ENCODE assay signal across 29 cellular contexts in genomic region chr4:144748814-144749555, GRCh38.
"Had no signal": no experiment of that assay in that cellular context is flagged by ENCODE, and none has a peak within 500 bp of the region (broad histone marks: within the 10 kb centered on the region; RNA-seq: fewer than 3 reads in every experiment).

No MANE protein-coding gene starts in this region.

- FAIRE-seq: K562 had no signal

- H3K4me3 Mint-ChIP-seq: activated CD8-positive, alpha-beta T cell treated with anti-CD3 and anti-CD28 coated beads for 36 hours; activated naive CD8-positive, alpha-beta T cell treated with anti-CD3 and anti-CD28 coated beads for 36 hours; activated T-cell treated with anti-CD3 and anti-CD28 coated beads, Interleukin-2, amount 50 U/mL, for 72 hours; activated T-helper 17 cell treated with anti-CD3 and anti-CD28 coated beads, Interleukin-2, amount 50 U/mL, for 72 hours; T-cell had no signal

- H3K4me3 ChIP-seq: K562, Peyer's patch had no signal

- H3K27ac Mint-ChIP-seq: activated CD8-positive, alpha-beta T cell treated with anti-CD3 and anti-CD28 coated beads for 36 hours; activated naive CD8-positive, alpha-beta T cell treated with anti-CD3 and anti-CD28 coated beads for 36 hours; activated T-cell treated with anti-CD3 and anti-CD28 coated beads, Interleukin-2, amount 50 U/mL, for 72 hours; activated T-helper 17 cell treated with anti-CD3 and anti-CD28 coated beads, Interleukin-2, amount 50 U/mL, for 72 hours; T-cell had no signal

- H3K9me3 Mint-ChIP-seq: activated CD8-positive, alpha-beta T cell treated with anti-CD3 and anti-CD28 coated beads for 36 hours; activated naive CD8-positive, alpha-beta T cell treated with anti-CD3 and anti-CD28 coated beads for 36 hours had no signal

- H3K4me1 Mint-ChIP-seq: activated naive CD8-positive, alpha-beta T cell treated with anti-CD3 and anti-CD28 coated beads for 36 hours; activated T-helper 17 cell treated with anti-CD3 and anti-CD28 coated beads, Interleukin-2, amount 50 U/mL, for 72 hours; T-cell had no signal

- DNase-seq: activated CD4-positive, alpha-beta T cell treated with anti-CD3 and anti-CD28 coated beads for 1 hour; activated CD4-positive, alpha-beta T cell treated with anti-CD3 and anti-CD28 coated beads for 48 hours; activated CD4-positive, alpha-beta T cell treated with anti-CD3 and anti-CD28 coated beads, Interleukin-2, amount 50 U/mL, for 4 hours; activated CD4-positive, CD25-positive, alpha-beta regulatory T cell; activated CD8-positive, alpha-beta T cell treated with anti-CD3 and anti-CD28 coated beads for 36 hours; activated effector memory CD4-positive, alpha-beta T cell treated with anti-CD3 and anti-CD28 coated beads, Interleukin-2, amount 50 U/mL, for 16 hours; activated naive CD4-positive, alpha-beta T cell; activated naive CD4-positive, alpha-beta T cell treated with anti-CD3 and anti-CD28 coated beads, Interleukin-2, amount 50 U/mL, for 16 hours; activated naive CD8-positive, alpha-beta T cell treated with anti-CD3 and anti-CD28 coated beads for 36 hours; activated T-cell treated with anti-CD3 and anti-CD28 coated beads, Interleukin-2, amount 50 U/mL, for 1 hour; activated T-cell treated with anti-CD3 and anti-CD28 coated beads, Interleukin-2, amount 50 U/mL, for 72 hours; NCI-H1092 treated with DMSO at 0.1 percent for 48 hours; NCI-H1417 treated with DMSO at 0.1 percent for 48 hours; NCI-H187 treated with DMSO at 0.1 percent for 48 hours; NCI-H2081; NCI-H510A; NCI-H526; NCI-H748 treated with DMSO at 0.1 percent for 48 hours; NK-92 treated with Interleukin-12 subunit alpha and Interleukin-12 subunit beta, amount 100 ng/mL, for 24 hours; PC-3; Peyer's patch; RPMI8226; SIG-M5; T-cell; T-helper 2 cell; T1000; WERI-Rb-1 had no signal

- H3K27me3 Mint-ChIP-seq: activated CD8-positive, alpha-beta T cell treated with anti-CD3 and anti-CD28 coated beads for 36 hours; activated naive CD8-positive, alpha-beta T cell treated with anti-CD3 and anti-CD28 coated beads for 36 hours; T-cell had no signal

- H3K36me3 Mint-ChIP-seq: activated naive CD8-positive, alpha-beta T cell treated with anti-CD3 and anti-CD28 coated beads for 36 hours; T-cell had no signal
